Comparison of ENCODE assay signal across 1 cellular context in the genomic region with DNA sequence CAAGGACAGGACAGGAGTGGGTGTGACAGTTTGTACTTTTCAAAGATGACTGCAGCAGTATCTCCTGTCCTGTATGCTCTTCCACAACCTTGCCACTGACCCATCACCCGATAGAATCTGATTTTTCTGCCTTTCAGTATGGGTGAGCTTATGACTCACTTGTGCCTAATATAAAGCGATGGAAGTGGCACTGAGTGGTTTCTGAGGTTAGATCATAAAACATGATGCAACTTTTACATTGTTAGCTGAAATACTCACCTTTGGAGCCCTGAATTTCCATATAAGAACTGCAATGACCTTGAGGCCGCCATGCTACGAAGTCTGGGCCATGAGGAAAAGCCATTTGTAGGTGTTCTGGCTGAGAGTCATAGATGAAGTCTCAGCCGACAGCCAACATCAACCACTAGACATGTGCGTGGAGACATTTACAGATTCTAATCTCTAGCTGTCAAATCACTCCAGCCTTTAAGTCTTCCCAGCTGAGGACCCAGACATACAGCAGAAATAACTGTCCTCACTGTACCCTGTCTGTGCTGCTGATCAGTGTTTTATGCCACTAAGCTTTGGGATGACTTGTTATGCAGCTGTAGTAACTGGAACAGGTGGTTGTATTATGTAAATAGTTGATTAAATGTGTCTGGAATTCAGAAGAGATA.
A peak's percentile ranks its signal among the peaks of the same experiment; 100 is the strongest.
TF ChIP-seq lines count a peak whose summit lies in the region.

No MANE protein-coding gene starts in this region.

TF ChIP-seq in HCT116, 20 proteins besides CTCF, POLR2A, EP300 and RAD21 (continued from another document):
- TF ChIP-seq ZBTB33 (IDR thresholded peaks at IDR 0.05; ENCODE audit: extremely low read depth, insufficient replicate concordance, low read length) (no peak), EZH2 (IDR thresholded peaks at IDR 0.05) (no peak), SRF (IDR thresholded peaks at IDR 0.05; ENCODE audit: low read depth) (peak; percentile 43; the same call in 1 of the 2 replicates), YY1 (IDR thresholded peaks at IDR 0.05; ENCODE audit: extremely low read depth, insufficient replicate concordance, low read depth, low read length) (no peak), ZFX (IDR thresholded peaks at IDR 0.05) (no peak), ELF1 (IDR thresholded peaks at IDR 0.05; ENCODE audit: borderline replicate concordance, low read depth) (no peak), SP1 (IDR thresholded peaks at IDR 0.05; ENCODE audit: low read depth) (no peak), FOSL1 (IDR thresholded peaks at IDR 0.05; ENCODE audit: low read depth) (0 out of 2 replicates have a peak, but pooled peaks have one; percentile 20), EGR1 (IDR thresholded peaks at IDR 0.05; ENCODE audit: low read depth) (no peak)
TF ChIP-seq in HCT116: peak in this region for 5.
